8 cellular contexts compared by ENCODE assay signal in the genomic region with DNA sequence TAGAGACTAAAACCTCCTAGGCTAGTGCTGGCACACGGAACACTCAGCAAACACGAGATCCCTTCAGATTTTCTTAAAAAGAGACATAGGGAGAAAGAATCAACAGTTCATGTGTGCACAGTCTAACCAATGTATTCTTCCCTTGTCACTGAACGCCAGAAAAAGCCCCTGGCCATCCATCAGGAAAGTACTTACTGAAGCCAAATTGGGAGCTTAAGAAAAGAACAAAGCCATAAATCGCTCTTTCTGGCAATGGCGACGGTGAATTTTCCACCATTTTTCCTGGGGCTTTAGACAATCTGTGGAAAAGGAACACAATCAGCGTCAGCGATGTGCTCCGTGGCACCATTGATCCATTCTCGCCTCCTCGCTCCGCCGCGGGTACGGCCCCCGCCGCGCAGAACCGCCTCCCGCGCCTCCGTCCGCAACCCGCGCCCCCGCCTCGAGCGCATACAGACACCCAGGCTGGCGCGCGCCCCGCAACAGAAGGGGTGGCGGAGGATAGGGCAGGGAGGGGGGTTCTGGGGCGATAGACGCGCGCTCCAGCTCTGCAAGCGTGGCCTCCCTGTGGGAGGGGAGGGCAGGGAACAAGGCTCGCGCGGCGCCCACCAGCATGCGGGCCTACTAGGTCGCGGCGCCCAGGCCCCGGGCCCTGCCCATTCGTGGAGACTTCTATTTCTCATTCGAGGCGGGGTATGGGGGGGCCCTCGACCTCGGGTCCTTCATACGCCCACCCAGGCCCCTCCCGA. TPM values are rescaled to one million over a fixed set of nuclear protein-coding genes. Genes with fewer than 3 reads are reported as not detected.
A peak's percentile ranks its signal among the peaks of the same experiment; 100 is the strongest.
DNase-seq lines count a peak whose midpoint lies in the region; ATAC-seq and TF ChIP-seq lines count a peak whose summit lies in the region.

No MANE protein-coding gene starts in this region.

- H3K4me1 Mint-ChIP-seq in activated T-helper 2 cell treated with anti-CD3 and anti-CD28 coated beads, Interferon-gamma antibody, Interleukin-2, Interleukin-4, amounts not matched to agents 10 μg/mL and 5 μg/mL and 100 μg/mL, durations not matched to agents 14 hours and 24 hours and 36 hours (ENCODE audit: low read depth): peaks cover 42% of the 10 kb centered on the region
- H3K4me1 Mint-ChIP-seq in nephron: peaks cover 39% of the 10 kb centered on the region

- POLR2A ChIA-PET in BJ (lab: Charles Lee): interaction anchor here (0.6 kb wide), 1 partner anchor 92 kb away, joined by 5 read pairs; no protein-coding TSS in a partner anchor

- peaks cover 14 to 28% (median 24%) of the 10 kb centered on the region in 4 donors for H3K4me1 ChIP-seq in transverse colon

- H3K4me3 Mint-ChIP-seq in activated T-helper 2 cell treated with anti-CD3 and anti-CD28 coated beads, Interferon-gamma antibody, Interleukin-2, Interleukin-4, amounts not matched to agents 10 μg/mL and 5 μg/mL and 100 μg/mL, durations not matched to agents 14 hours and 24 hours and 36 hours (ENCODE audit: low read depth): peak overlapping the region; percentile 81
- H3K4me3 Mint-ChIP-seq in nephron: peak overlapping the region; percentile 88 to 91 (median 88)

- peak; percentile 74 for TF ChIP-seq POLR2A in transverse colon (IDR thresholded peaks at IDR 0.05)

- 0 to 2% methylated on average over 1 to 9 of the region's 54 CpGs for WGBS in transverse colon (ENCODE audit: low coverage in 1 of 2), 2 donors

- CTCF ChIA-PET in BJ (lab: Yijun Ruan, JAX): interaction anchor here (0.9 kb wide), 1 partner anchor 15 kb away, joined by 3 read pairs; no protein-coding TSS in a partner anchor

- ATAC-seq in GM19025 (IDR thresholded peaks at IDR 0.05; ENCODE audit: low read depth, unreplicated experiment) (peak; percentile 32), HG03159 (IDR thresholded peaks at IDR 0.05; ENCODE audit: unreplicated experiment) (peak; percentile 45)

- H3K4me3 ChIP-seq in BJ (ENCODE audit: low read depth, low read length) (peak overlapping the region; percentile 71), foreskin fibroblast (ENCODE audit: low read depth in 1 of 2, low read length in 2 of 2) (peak overlapping the region; percentile 47 to 59), transverse colon (peak overlapping the region; percentile 49 to 93 (median 77))

- H3K27me3 ChIP-seq in BJ (ENCODE audit: control insufficient read depth, insufficient read depth, low read length) (no peaks in the 10 kb centered on the region), transverse colon (no peaks in the 10 kb centered on the region)

- H3K9me3 ChIP-seq in transverse colon: no peaks in the 10 kb centered on the region

- in situ Hi-C loops in transverse colon (cut with MboI; ENCODE audit: low pct_ligation_motif_present in 1 of 4, low pct_unique_long_range_greater_than_20kb in 1 of 4, low sequenced_read_pairs in 3 of 4): loop anchor here in 1 of 4 donors (10.0 kb wide), 1 partner anchor 88 kb away; no protein-coding TSS in a partner anchor

- TF ChIP-seq EP300 in transverse colon (IDR thresholded peaks at IDR 0.05; ENCODE audit: low read depth): peak; percentile 19

- DNase-seq in BJ (ENCODE audit: low read depth) (peak; percentile 18), NCI-H748 treated with DMSO at 0.1 percent for 48 hours (lab: John Stamatoyannopoulos, UW) (peak; percentile 45), foreskin fibroblast (peak; percentile 91 to 95), transverse colon (peak; percentile 11)
- DNase-seq in activated T-helper 2 cell treated with anti-CD3 and anti-CD28 coated beads, Interferon-gamma antibody, Interleukin-2, Interleukin-4, amounts not matched to agents 10 μg/mL and 5 μg/mL and 100 μg/mL, durations not matched to agents 14 hours and 24 hours and 36 hours (ENCODE audit: low spot score): no peak

- H3K36me3 Mint-ChIP-seq in activated T-helper 2 cell treated with anti-CD3 and anti-CD28 coated beads, Interferon-gamma antibody, Interleukin-2, Interleukin-4, amounts not matched to agents 10 μg/mL and 5 μg/mL and 100 μg/mL, durations not matched to agents 14 hours and 24 hours and 36 hours (ENCODE audit: low read depth): peaks cover 35% of the 10 kb centered on the region
- H3K36me3 Mint-ChIP-seq in nephron (ENCODE audit: low read depth): peaks cover 31% of the 10 kb centered on the region

- TF ChIP-seq CTCF in BJ (IDR thresholded peaks at IDR 0.05; ENCODE audit: insufficient read depth, low read depth, low read length) (no peak), foreskin fibroblast (IDR thresholded peaks at IDR 0.05; ENCODE audit: low read depth, low read length) (no peak), nephron (IDR thresholded peaks at IDR 0.05; ENCODE audit: unreplicated experiment in 3 of 3) (no peak), transverse colon (IDR thresholded peaks at IDR 0.05) (peak in 1 of 5 experiments; percentile 24)

- no peaks in the 10 kb centered on the region for H3K27me3 Mint-ChIP-seq in activated T-helper 2 cell treated with anti-CD3 and anti-CD28 coated beads, Interferon-gamma antibody, Interleukin-2, Interleukin-4, amounts not matched to agents 10 μg/mL and 5 μg/mL and 100 μg/mL, durations not matched to agents 14 hours and 24 hours and 36 hours (ENCODE audit: low read depth)
- no peaks in the 10 kb centered on the region for H3K27me3 Mint-ChIP-seq in nephron (ENCODE audit: low read depth)

- peak overlapping the region; percentile 78 for H3K27ac Mint-ChIP-seq in activated T-helper 2 cell treated with anti-CD3 and anti-CD28 coated beads, Interferon-gamma antibody, Interleukin-2, Interleukin-4, amounts not matched to agents 10 μg/mL and 5 μg/mL and 100 μg/mL, durations not matched to agents 14 hours and 24 hours and 36 hours
- peak overlapping the region; percentile 99 to 100 (median 99) for H3K27ac Mint-ChIP-seq in nephron

- no peaks in the 10 kb centered on the region for H3K9me3 Mint-ChIP-seq in activated T-helper 2 cell treated with anti-CD3 and anti-CD28 coated beads, Interferon-gamma antibody, Interleukin-2, Interleukin-4, amounts not matched to agents 10 μg/mL and 5 μg/mL and 100 μg/mL, durations not matched to agents 14 hours and 24 hours and 36 hours
- peaks cover 2% of the 10 kb centered on the region for H3K9me3 Mint-ChIP-seq in nephron

- H3K36me3 ChIP-seq in BJ (ENCODE audit: control insufficient read depth, insufficient read depth, low read length) (no peaks in the 10 kb centered on the region), transverse colon (no peaks in the 10 kb centered on the region)

- intact Hi-C loops in activated T-helper 2 cell treated with anti-CD3 and anti-CD28 coated beads, Interferon-gamma antibody, Interleukin-2, Interleukin-4, amounts not matched to agents 10 μg/mL and 5 μg/mL and 100 μg/mL, durations not matched to agents 14 hours and 24 hours and 36 hours (cut with micrococcal nuclease): loop anchor here (1.0 to 5.0 kb wide), 5 partner anchors 46 to 194 kb away; partner anchors contain the start of genes HLCS and VPS26C
- intact Hi-C loops in transverse colon (cut with DNase I; ENCODE audit: low total_unique reads): loop anchor here (2.0 kb wide), 1 partner anchor 82 kb away; no protein-coding TSS in a partner anchor

- H3K27ac ChIP-seq in transverse colon: peak overlapping the region; percentile 97 to 99 (median 98)

RNA-seq across cellular contexts. Expression of gene PIGP, which starts 0.5 kb away (rescaled TPM):
- 13.8 and 34.3 TPM in 2 replicates for polyA plus RNA-seq in BJ (2011; rRNA removed)
- 3.9 and 4.9 TPM in 2 replicates for polyA minus RNA-seq in BJ (2011; rRNA and poly(A)+ RNA removed)
- 20.6 and 23.7 TPM in 2 replicates for total RNA-seq in activated T-helper 2 cell treated with anti-CD3 and anti-CD28 coated beads, Interferon-gamma antibody, Interleukin-2, Interleukin-4, amounts not matched to agents 10 μg/mL and 5 μg/mL and 100 μg/mL, durations not matched to agents 14 hours and 24 hours and 36 hours
- 10 to 100 TPM in 1 of 4 donors, 1 to 10 TPM in 2, under 1 TPM in 1; 0.80 to 10.2 (median 7.6) TPM for total RNA-seq in transverse colon

RNA-seq across cellular contexts. Expression of gene TTC3, which starts 0.6 kb away (rescaled TPM):
- polyA plus RNA-seq in BJ (2011; rRNA removed): 108 and 125 TPM in 2 replicates
- polyA minus RNA-seq in BJ (2011; rRNA and poly(A)+ RNA removed): 95.6 and 120 TPM in 2 replicates
- total RNA-seq in activated T-helper 2 cell treated with anti-CD3 and anti-CD28 coated beads, Interferon-gamma antibody, Interleukin-2, Interleukin-4, amounts not matched to agents 10 μg/mL and 5 μg/mL and 100 μg/mL, durations not matched to agents 14 hours and 24 hours and 36 hours: 60.9 and 66.8 TPM in 2 replicates
- 100 to 1,000 TPM in 3 of 4 donors, 10 to 100 TPM in 1; 84.0 to 247 (median 146) TPM for total RNA-seq in transverse colon
